In genomic region chr7:137981668-137982067, GRCh38 we compare ENCODE assay signal across 9 cellular contexts. TPM values are rescaled to one million over a fixed set of nuclear protein-coding genes. Genes with fewer than 3 reads are reported as not detected.
DNase-seq lines count a peak whose midpoint lies in the region; ATAC-seq and TF ChIP-seq lines count a peak whose summit lies in the region.
"Had no signal": no experiment of that assay in that cellular context is flagged by ENCODE, and none has a peak within 500 bp of the region (broad histone marks: within the 10 kb centered on the region; RNA-seq: fewer than 3 reads in every experiment).

No MANE protein-coding gene starts in this region.

- in situ Hi-C loops in GM13976 (cut with MboI; ENCODE audit: low sequenced_read_pairs, unreplicated experiment): no loop called here

- H3K9me3 Mint-ChIP-seq in naive B cell: peaks cover 0 to 15% (median 5%) of the 10 kb centered on the region in 7 donors
- peaks cover 11% of the 10 kb centered on the region for H3K9me3 Mint-ChIP-seq in activated naive CD8-positive, alpha-beta T cell treated with anti-CD3 and anti-CD28 coated beads for 36 hours
- peaks cover 5 to 20% of the 10 kb centered on the region in 2 donors for H3K9me3 Mint-ChIP-seq in stimulated activated naive CD8-positive, alpha-beta T cell treated with anti-CD3 and anti-CD28 coated beads, Interleukin-15, amount 100 ng/mL, for 72 hours

- DNase-seq in GM13976 (ENCODE audit: low spot score) (peak; percentile 66), naive B cell (no peak), omental fat pad (ENCODE audit: low spot score) (no peak)
- no peak for DNase-seq in activated naive CD8-positive, alpha-beta T cell treated with anti-CD3 and anti-CD28 coated beads for 36 hours
- no peak for DNase-seq in stimulated activated naive CD8-positive, alpha-beta T cell treated with anti-CD3 and anti-CD28 coated beads, Interleukin-15, amount 100 ng/mL, for 72 hours
- DNase-seq in stimulated activated CD4-positive, alpha-beta T cell treated with anti-CD3 and anti-CD28 coated beads, Interleukin-1b, Interleukin-23, amount 100 ng/mL, for 48 hours: no peak

- H3K4me1 Mint-ChIP-seq in naive B cell: peaks cover 11 to 57% (median 45%) of the 10 kb centered on the region in 3 donors
- H3K4me1 Mint-ChIP-seq in activated naive CD8-positive, alpha-beta T cell treated with anti-CD3 and anti-CD28 coated beads for 36 hours: peaks cover 4% of the 10 kb centered on the region
- peaks cover under 1% of the 10 kb centered on the region for H3K4me1 Mint-ChIP-seq in stimulated activated naive CD8-positive, alpha-beta T cell treated with anti-CD3 and anti-CD28 coated beads, Interleukin-15, amount 100 ng/mL, for 72 hours

- H3K27ac Mint-ChIP-seq in naive B cell: peak overlapping the region; percentile 54 to 92 (median 80)
- H3K27ac Mint-ChIP-seq in activated naive CD8-positive, alpha-beta T cell treated with anti-CD3 and anti-CD28 coated beads for 36 hours: no peak overlapping the region
- no peak overlapping the region for H3K27ac Mint-ChIP-seq in stimulated activated naive CD8-positive, alpha-beta T cell treated with anti-CD3 and anti-CD28 coated beads, Interleukin-15, amount 100 ng/mL, for 72 hours

- no peaks in the 10 kb centered on the region for H3K27me3 Mint-ChIP-seq in naive B cell
- H3K27me3 Mint-ChIP-seq in activated naive CD8-positive, alpha-beta T cell treated with anti-CD3 and anti-CD28 coated beads for 36 hours: no peaks in the 10 kb centered on the region
- no peaks in the 10 kb centered on the region for H3K27me3 Mint-ChIP-seq in stimulated activated naive CD8-positive, alpha-beta T cell treated with anti-CD3 and anti-CD28 coated beads, Interleukin-15, amount 100 ng/mL, for 72 hours
- H3K27me3 Mint-ChIP-seq: central memory CD8-positive, alpha-beta T cell had no signal

- no peak for TF ChIP-seq CTCF in GM13976 (IDR thresholded peaks at IDR 0.05; ENCODE audit: borderline replicate concordance, control extremely low read depth, extremely low read depth, insufficient read depth, missing control alignments)
- no peak for TF ChIP-seq CTCF in omental fat pad (IDR thresholded peaks at IDR 0.05)

- peaks cover 0 to 16% of the 10 kb centered on the region in 2 donors for H3K36me3 Mint-ChIP-seq in naive B cell
- peaks cover 42% of the 10 kb centered on the region for H3K36me3 Mint-ChIP-seq in activated naive CD8-positive, alpha-beta T cell treated with anti-CD3 and anti-CD28 coated beads for 36 hours

- ATAC-seq in GM21526 (IDR thresholded peaks at IDR 0.05; ENCODE audit: low FRiP score, unreplicated experiment): peak; percentile 55
- ATAC-seq in HG03521 (IDR thresholded peaks at IDR 0.05; ENCODE audit: unreplicated experiment): peak; percentile 55
- no peak for ATAC-seq in naive B cell (ENCODE audit: low read depth in 2 of 2)
- no peak for ATAC-seq in omental fat pad (ENCODE audit: low FRiP score)
- ATAC-seq in stimulated activated naive CD8-positive, alpha-beta T cell treated with anti-CD3 and anti-CD28 coated beads, Interleukin-15, amount 100 ng/mL, for 72 hours: no peak

- peak overlapping the region; percentile 2 to 87 (median 54) for H3K4me3 Mint-ChIP-seq in naive B cell
- H3K4me3 Mint-ChIP-seq in activated naive CD8-positive, alpha-beta T cell treated with anti-CD3 and anti-CD28 coated beads for 36 hours: no peak overlapping the region
- no peak overlapping the region for H3K4me3 Mint-ChIP-seq in stimulated activated naive CD8-positive, alpha-beta T cell treated with anti-CD3 and anti-CD28 coated beads, Interleukin-15, amount 100 ng/mL, for 72 hours
- H3K4me3 Mint-ChIP-seq: central memory CD8-positive, alpha-beta T cell had no signal

RNA-seq across cellular contexts. Expression of gene CREB3L2, which starts 20.2 kb away (rescaled TPM):
- 10 to 100 TPM in 5 of 6 donors, 1 to 10 TPM in 1; 8.0 to 26.6 (median 19.5) TPM for polyA plus RNA-seq in naive B cell (ENCODE audit: low read depth in 6 of 6)
- 10 to 100 TPM; 35.6 to 50.4 (median 42.8) TPM for total RNA-seq in omental fat pad
- 10 to 100 TPM; 20.4 to 21.8 TPM for total RNA-seq in activated naive CD8-positive, alpha-beta T cell treated with anti-CD3 and anti-CD28 coated beads for 36 hours

Comparison
In these comparisons a context has a peak if more than half of its experiments do, and no peak if none do; other contexts are left out.
1. ATAC-seq: peak in GM21526 (single experiment) and HG03521 (single experiment); none in naive B cell (0 of 2), omental fat pad (single experiment) and stimulated activated naive CD8-positive, alpha-beta T cell treated with anti-CD3 and anti-CD28 coated beads, Interleukin-15, amount 100 ng/mL, for 72 hours (single experiment).
2. H3K27ac Mint-ChIP-seq: peak in naive B cell (6 of 6); none in activated naive CD8-positive, alpha-beta T cell treated with anti-CD3 and anti-CD28 coated beads for 36 hours (single experiment) and stimulated activated naive CD8-positive, alpha-beta T cell treated with anti-CD3 and anti-CD28 coated beads, Interleukin-15, amount 100 ng/mL, for 72 hours (0 of 2).
3. H3K4me3 Mint-ChIP-seq: peak in naive B cell (8 of 8); none in activated naive CD8-positive, alpha-beta T cell treated with anti-CD3 and anti-CD28 coated beads for 36 hours (single experiment) and stimulated activated naive CD8-positive, alpha-beta T cell treated with anti-CD3 and anti-CD28 coated beads, Interleukin-15, amount 100 ng/mL, for 72 hours (0 of 2).